Comparison of ENCODE assay signal across 8 cellular contexts in genomic region chr17:752620-753219, GRCh38. TPM values are rescaled to one million over a fixed set of nuclear protein-coding genes. Genes with fewer than 3 reads are reported as not detected.
DNase-seq lines count a peak whose midpoint lies in the region; ATAC-seq, FAIRE-seq and TF ChIP-seq lines count a peak whose summit lies in the region.

No MANE protein-coding gene starts in this region.

- H3K4me1 ChIP-seq in breast epithelium (peaks cover 0 to 11% of the 10 kb centered on the region in 2 donors), keratinocyte (ENCODE audit: control insufficient read depth, extremely low read depth, insufficient read depth, low read length) (peaks cover 30% of the 10 kb centered on the region), spleen (peaks cover 11 to 31% (median 24%) of the 10 kb centered on the region in 6 donors)

- intact Hi-C loops in breast epithelium (cut with DNase I; ENCODE audit: low total_unique reads), result no loop called here
- intact Hi-C loops in spleen (cut with DNase I; ENCODE audit: low total_unique reads), result no loop called here

- no peak for TF ChIP-seq CTCF in breast epithelium (IDR thresholded peaks at IDR 0.05)
- no peak for TF ChIP-seq CTCF in keratinocyte (optimal IDR thresholded peaks at IDR 0.05 in 1 of 3, IDR thresholded peaks at IDR 0.05 in 1 of 3, conservative IDR thresholded peaks at IDR 0.05 in 1 of 3; ENCODE audit: extremely low read depth in 1 of 3, insufficient read depth in 2 of 3, low read length in 3 of 3)
- TF ChIP-seq CTCF in spleen (IDR thresholded peaks at IDR 0.05 in 8 of 11, conservative IDR thresholded peaks at IDR 0.05 in 3 of 11), result no peak

- peaks cover 40% of the 10 kb centered on the region for H3K79me2 ChIP-seq in keratinocyte (ENCODE audit: control insufficient read depth, insufficient read depth, low read length)

- H3K9ac ChIP-seq in keratinocyte (ENCODE audit: control insufficient read depth, extremely low read depth, insufficient read depth, low read length), result peak overlapping the region; percentile 90

- H3K27me3 ChIP-seq in breast epithelium (no peaks in the 10 kb centered on the region), keratinocyte (ENCODE audit: control insufficient read depth, extremely low read depth, insufficient read depth, low read length) (no peaks in the 10 kb centered on the region), spleen (replicated peaks in 1 of 7) (no peaks in the 10 kb centered on the region)

- FAIRE-seq in keratinocyte (lab: Jason Lieb, UNC), result no peak

- 19 to 48% (median 24%) methylated on average over 30 to 43 of the region's 43 CpGs for WGBS in spleen, 5 donors

- peak overlapping the region; percentile 87 for H3K4me2 ChIP-seq in keratinocyte (ENCODE audit: control insufficient read depth, extremely low read depth, insufficient read depth, low read depth, low read length)

- no peaks in the 10 kb centered on the region for H4K20me1 ChIP-seq in keratinocyte (ENCODE audit: control insufficient read depth, extremely low read depth, insufficient read depth, low read length)

- no peaks in the 10 kb centered on the region for H3K9me1 ChIP-seq in keratinocyte (ENCODE audit: control insufficient read depth, extremely low read depth, insufficient read depth, low read length)

- H3K9me3 ChIP-seq in breast epithelium (no peaks in the 10 kb centered on the region), keratinocyte (ENCODE audit: control insufficient read depth, low read depth, low read length) (no peaks in the 10 kb centered on the region), spleen (no peaks in the 10 kb centered on the region)

- peak; percentile 7 for ATAC-seq in GM18868 (IDR thresholded peaks at IDR 0.05; ENCODE audit: unreplicated experiment)
- ATAC-seq in GM21390 (IDR thresholded peaks at IDR 0.05; ENCODE audit: unreplicated experiment), result no peak

- DNase-seq in AG20443 (ENCODE audit: low spot score) (peak; percentile 83), NCI-H2227 treated with DMSO at 0.1 percent for 48 hours (lab: John Stamatoyannopoulos, UW) (peak; percentile 23), breast epithelium (ENCODE audit: low spot score in 2 of 2) (peak; percentile 68 to 73), keratinocyte (ENCODE audit: low read depth, low spot score) (no peak), spleen (peak; percentile 86), NCI-H2107 treated with DMSO at 0.1 percent for 48 hours (lab: John Stamatoyannopoulos, UW; ENCODE audit: unreplicated experiment) (no peak)

- dilution Hi-C loops in keratinocyte (cut with MboI; ENCODE audit: extremely low pct_ligation_motif_present, low sequenced_read_pairs), result no loop called here

- H3K4me3 ChIP-seq in breast epithelium, result peak overlapping the region; percentile 68 to 86 (median 68)
- H3K4me3 ChIP-seq in keratinocyte (ENCODE audit: control insufficient read depth in 2 of 3, extremely low read depth in 1 of 3, insufficient read depth in 2 of 3, low read depth in 1 of 3, low read length in 3 of 3), result peak overlapping the region; percentile 54 to 92 (median 87)
- H3K4me3 ChIP-seq in spleen, result peak overlapping the region; percentile 75 to 97 (median 88)

- H3K27ac ChIP-seq in breast epithelium (peak overlapping the region; percentile 89 to 92), keratinocyte (ENCODE audit: control insufficient read depth, insufficient read depth, low read length) (peak overlapping the region; percentile 85), spleen (peak overlapping the region; percentile 55 to 91 (median 86))

- peak overlapping the region; percentile 67 for H2AFZ ChIP-seq in keratinocyte (ENCODE audit: control insufficient read depth, low read length)

- TF ChIP-seq POLR2A in breast epithelium (IDR thresholded peaks at IDR 0.05) (no peak), spleen (IDR thresholded peaks at IDR 0.05) (no peak)

- H3K36me3 ChIP-seq in breast epithelium (no peaks in the 10 kb centered on the region), keratinocyte (ENCODE audit: control insufficient read depth in 2 of 2, extremely low read depth in 1 of 2, insufficient read depth in 2 of 2, low read length in 2 of 2) (peaks cover 6 to 11% of the 10 kb centered on the region in 2 experiments), spleen (peaks cover 0 to 23% (median 14%) of the 10 kb centered on the region in 6 donors)

RNA-seq across cellular contexts. Expression of gene GEMIN4, which starts 0.7 kb away (rescaled TPM):
- total RNA-seq in breast epithelium (10 to 100 TPM; 21.0 to 25.1 (median 22.1) TPM), spleen (10 to 100 TPM; 17.3 to 24.9 (median 19.9) TPM)
- polyA plus RNA-seq in keratinocyte (29.5 to 34.2 TPM (median 30.2 TPM) in 3 replicates), spleen (10 to 100 TPM in 1 of 3 donors, 1 to 10 TPM in 2; 5.7 to 11.4 (median 8.9) TPM)
- 8.8 TPM for polyA plus RNA-seq in keratinocyte (2011; ENCODE audit: low read depth)
- polyA plus RNA-seq in keratinocyte (2011; cell fraction: cytosol; rRNA removed), result 18.4 and 23.9 TPM in 2 replicates
- 29.3 and 45.9 TPM in 2 replicates for polyA plus RNA-seq in keratinocyte (2011; cell fraction: nucleus; rRNA removed)
- polyA plus RNA-seq in keratinocyte (2012; ENCODE audit: low replicate concordance), result 16.2 and 29.7 TPM in 2 replicates
- 35.9 to 107 TPM (median 40.7 TPM) in 3 replicates for polyA minus RNA-seq in keratinocyte
- polyA minus RNA-seq in keratinocyte (2011; cell fraction: cytosol; rRNA and poly(A)+ RNA removed), result 26.7 TPM
- polyA minus RNA-seq in keratinocyte (2011; cell fraction: nucleus; rRNA and poly(A)+ RNA removed), result 26.0 and 32.7 TPM in 2 replicates

RNA-seq across cellular contexts. Expression of gene TLCD3A, which starts 20.3 kb away (rescaled TPM):
- 1 to 10 TPM; 5.0 to 5.9 (median 5.6) TPM for total RNA-seq in breast epithelium
- 34.1 to 44.3 TPM (median 41.1 TPM) in 3 replicates for polyA plus RNA-seq in keratinocyte
- polyA plus RNA-seq in keratinocyte (2011; ENCODE audit: low read depth), result 10.9 TPM
- polyA plus RNA-seq in keratinocyte (2011; cell fraction: cytosol; rRNA removed), result 34.1 and 36.9 TPM in 2 replicates
- 39.3 and 44.7 TPM in 2 replicates for polyA plus RNA-seq in keratinocyte (2011; cell fraction: nucleus; rRNA removed)
- 25.2 and 45.1 TPM in 2 replicates for polyA plus RNA-seq in keratinocyte (2012; ENCODE audit: low replicate concordance)
- polyA minus RNA-seq in keratinocyte, result 47.0 to 93.3 TPM (median 50.5 TPM) in 3 replicates
- polyA minus RNA-seq in keratinocyte (2011; cell fraction: cytosol; rRNA and poly(A)+ RNA removed), result 43.4 TPM
- polyA minus RNA-seq in keratinocyte (2011; cell fraction: nucleus; rRNA and poly(A)+ RNA removed), result 20.7 and 34.0 TPM in 2 replicates
- 1 to 10 TPM; 3.1 to 5.8 (median 4.5) TPM for total RNA-seq in spleen
- 1 to 10 TPM in 2 of 3 donors, under 1 TPM in 1; 0.96 to 1.6 (median 1.2) TPM for polyA plus RNA-seq in spleen

RNA-seq across cellular contexts. Expression of gene GLOD4, which starts 29.4 kb away (rescaled TPM):
- total RNA-seq in breast epithelium (10 to 100 TPM; 47.5 to 61.1 (median 59.9) TPM), spleen (10 to 100 TPM; 38.6 to 69.7 (median 54.4) TPM)
- polyA plus RNA-seq in keratinocyte (47.1 to 71.9 TPM (median 62.8 TPM) in 3 replicates), spleen (10 to 100 TPM; 41.9 to 54.6 (median 43.3) TPM)
- 117 TPM for polyA plus RNA-seq in keratinocyte (2011; ENCODE audit: low read depth)
- 48.9 and 63.3 TPM in 2 replicates for polyA plus RNA-seq in keratinocyte (2011; cell fraction: cytosol; rRNA removed)
- 89.0 and 91.2 TPM in 2 replicates for polyA plus RNA-seq in keratinocyte (2011; cell fraction: nucleus; rRNA removed)
- polyA plus RNA-seq in keratinocyte (2012; ENCODE audit: low replicate concordance), result 63.4 and 74.8 TPM in 2 replicates
- 5.8 to 50.7 TPM (median 17.0 TPM) in 3 replicates for polyA minus RNA-seq in keratinocyte
- polyA minus RNA-seq in keratinocyte (2011; cell fraction: cytosol; rRNA and poly(A)+ RNA removed), result 15.5 TPM
- polyA minus RNA-seq in keratinocyte (2011; cell fraction: nucleus; rRNA and poly(A)+ RNA removed), result 13.0 and 25.7 TPM in 2 replicates

RNA-seq across cellular contexts. Expression of gene MRM3, which starts 29.4 kb away (rescaled TPM):
- total RNA-seq in breast epithelium (10 to 100 TPM; 16.5 to 18.4 (median 16.7) TPM), spleen (10 to 100 TPM; 14.0 to 23.1 (median 17.5) TPM)
- polyA plus RNA-seq in keratinocyte (10.9 to 15.5 TPM (median 11.5 TPM) in 3 replicates), spleen (10 to 100 TPM; 13.5 to 16.9 (median 15.1) TPM)
- 8.8 TPM for polyA plus RNA-seq in keratinocyte (2011; ENCODE audit: low read depth)
- polyA plus RNA-seq in keratinocyte (2011; cell fraction: cytosol; rRNA removed), result 7.2 and 8.9 TPM in 2 replicates
- polyA plus RNA-seq in keratinocyte (2011; cell fraction: nucleus; rRNA removed), result 8.3 and 8.8 TPM in 2 replicates
- 12.9 and 13.8 TPM in 2 replicates for polyA plus RNA-seq in keratinocyte (2012; ENCODE audit: low replicate concordance)
- 3.3 to 8.7 TPM (median 5.5 TPM) in 3 replicates for polyA minus RNA-seq in keratinocyte
- polyA minus RNA-seq in keratinocyte (2011; cell fraction: cytosol; rRNA and poly(A)+ RNA removed), result 6.9 TPM
- polyA minus RNA-seq in keratinocyte (2011; cell fraction: nucleus; rRNA and poly(A)+ RNA removed), result 6.1 and 6.4 TPM in 2 replicates

RNA-seq across cellular contexts. Expression of gene VPS53, which starts 38.1 kb away (rescaled TPM):
- 10 to 100 TPM; 21.6 to 33.1 (median 25.6) TPM for total RNA-seq in breast epithelium
- 32.0 to 38.2 TPM (median 33.2 TPM) in 3 replicates for polyA plus RNA-seq in keratinocyte
- 117 TPM for polyA plus RNA-seq in keratinocyte (2011; ENCODE audit: low read depth)
- polyA plus RNA-seq in keratinocyte (2011; cell fraction: cytosol; rRNA removed), result 29.3 and 30.1 TPM in 2 replicates
- polyA plus RNA-seq in keratinocyte (2011; cell fraction: nucleus; rRNA removed), result 61.1 and 74.0 TPM in 2 replicates
- polyA plus RNA-seq in keratinocyte (2012; ENCODE audit: low replicate concordance), result 22.9 and 38.4 TPM in 2 replicates
- polyA minus RNA-seq in keratinocyte, result 150 to 280 TPM (median 212 TPM) in 3 replicates
- 58.3 TPM for polyA minus RNA-seq in keratinocyte (2011; cell fraction: cytosol; rRNA and poly(A)+ RNA removed)
- polyA minus RNA-seq in keratinocyte (2011; cell fraction: nucleus; rRNA and poly(A)+ RNA removed), result 73.5 and 142 TPM in 2 replicates
- total RNA-seq in spleen, result 10 to 100 TPM; 41.7 to 82.2 (median 57.1) TPM
- 1 to 10 TPM; 3.5 to 8.1 (median 5.2) TPM for polyA plus RNA-seq in spleen

Comparison
In these comparisons a context has a peak if more than half of its experiments do, and no peak if none do; other contexts are left out.
1. DNase-seq: peak in AG20443 (single experiment), NCI-H2227 treated with DMSO at 0.1 percent for 48 hours (single experiment), breast epithelium (2 of 2) and spleen (single experiment); none in keratinocyte (single experiment) and NCI-H2107 treated with DMSO at 0.1 percent for 48 hours (single experiment).
2. Peak in every context shown above with its lines, with median percentiles within 50 percentile points of each other: H3K27ac ChIP-seq and H3K4me3 ChIP-seq.